Comparison of ENCODE assay signal across 4 cellular contexts in genomic region chr10:73698819-73699218, GRCh38. TPM values are rescaled to one million over a fixed set of nuclear protein-coding genes. Genes with fewer than 3 reads are reported as not detected.
"Had no signal": no experiment of that assay in that cellular context is flagged by ENCODE, and none has a peak within 500 bp of the region (broad histone marks: within the 10 kb centered on the region; RNA-seq: fewer than 3 reads in every experiment).

No MANE protein-coding gene starts in this region.

RNA-seq across cellular contexts. Expression of gene SYNPO2L, which starts 43.0 kb away (rescaled TPM):
- total RNA-seq: HepG2, HT-29 had no signal
- polyA plus RNA-seq: HepG2, IgD-negative memory B cell had no signal

RNA-seq across cellular contexts. Expression of gene MYOZ1, which starts 57.5 kb away (rescaled TPM):
- total RNA-seq: HepG2, HT-29, HT1080 had no signal
- polyA plus RNA-seq: HepG2, IgD-negative memory B cell had no signal
